In genomic region chr6:41352907-41353306, GRCh38 we compare ENCODE assay signal across 20 cellular contexts. TPM values are rescaled to one million over a fixed set of nuclear protein-coding genes. Genes with fewer than 3 reads are reported as not detected.
DNase-seq lines count a peak whose midpoint lies in the region; ATAC-seq and TF ChIP-seq lines count a peak whose summit lies in the region.
"Had no signal": no experiment of that assay in that cellular context is flagged by ENCODE, and none has a peak within 500 bp of the region (broad histone marks: within the 10 kb centered on the region; RNA-seq: fewer than 3 reads in every experiment).

No MANE protein-coding gene starts in this region.

- intact Hi-C loops in tibial artery (cut with DNase I; ENCODE audit: low total_unique reads), result no loop called here

- H3K4me3 Mint-ChIP-seq in type B pancreatic cell, result no peak overlapping the region
- H3K4me3 Mint-ChIP-seq in HFFc6, result no peak overlapping the region
- H3K4me3 Mint-ChIP-seq: CD4-positive, alpha-beta T cell; GM23338 had no signal

- no peak for TF ChIP-seq CTCF in lung (IDR thresholded peaks at IDR 0.05; ENCODE audit: control extremely low read depth, extremely low read depth)
- TF ChIP-seq CTCF in type B pancreatic cell (conservative IDR thresholded peaks at IDR 0.05), result no peak
- TF ChIP-seq CTCF in HFFc6 (IDR thresholded peaks at IDR 0.05), result no peak
- no peak for TF ChIP-seq CTCF in tibial artery (IDR thresholded peaks at IDR 0.05)

- H3K27me3 Mint-ChIP-seq in type B pancreatic cell (peaks cover 22% of the 10 kb centered on the region), HFFc6 (ENCODE audit: insufficient read depth) (peaks cover 25% of the 10 kb centered on the region)

- H3K9me3 ChIP-seq in lung (ENCODE audit: control insufficient read depth in 2 of 2, insufficient read depth in 1 of 2, low read length in 1 of 2) (no peaks in the 10 kb centered on the region), tibial artery (peaks cover 0 to 6% (median 0%) of the 10 kb centered on the region in 3 donors)
- H3K9me3 ChIP-seq: BE2C, Caco-2 had no signal

- DNase-seq in activated CD8-positive, alpha-beta memory T cell treated with anti-CD3 and anti-CD28 coated beads, Interleukin-2, amount 50 U/mL, for 48 hours, result peak; percentile 29
- DNase-seq in activated CD8-positive, alpha-beta memory T cell treated with anti-CD3 and anti-CD28 coated beads for 24 hours, result no peak
- DNase-seq in iPS-NIHi7 (ENCODE audit: extremely low spot score) (peak; percentile 6), lung (ENCODE audit: low spot score) (peak; percentile 13), type B pancreatic cell (ENCODE audit: extremely low spot score, unreplicated experiment) (peak; percentile 32), C1 segment of cervical spinal cord (lab: John Stamatoyannopoulos, UW) (no peak), HFFc6 (no peak), tibial artery (no peak)
- DNase-seq: ACHN; BE2C; Caco-2; CD4-positive, alpha-beta T cell; DMS153; DMS79; GDM1; HCEC 1CT; IMR-90 had no signal

- no peak for ATAC-seq in lung (ENCODE audit: insufficient read depth, low FRiP score)
- ATAC-seq: GM23338 had no signal

- H3K27ac Mint-ChIP-seq in type B pancreatic cell (no peak overlapping the region), HFFc6 (no peak overlapping the region)
- H3K27ac Mint-ChIP-seq: CD4-positive, alpha-beta T cell; GM23338 had no signal

- peaks cover 0 to 3% of the 10 kb centered on the region in 2 donors for H3K4me1 ChIP-seq in lung (ENCODE audit: control insufficient read depth in 2 of 2, insufficient read depth in 2 of 2, low read length in 2 of 2)
- no peaks in the 10 kb centered on the region for H3K4me1 ChIP-seq in tibial artery
- H3K4me1 ChIP-seq: BE2C had no signal

- 90 to 96% methylated on average over 3 of the region's 3 CpGs for WGBS in lung, 2 donors

- H3K4me3 ChIP-seq in lung (no peak overlapping the region), tibial artery (no peak overlapping the region)
- H3K4me3 ChIP-seq: GM23338 had no signal

- peaks cover 9% of the 10 kb centered on the region for H3K9me3 Mint-ChIP-seq in type B pancreatic cell
- H3K9me3 Mint-ChIP-seq in HFFc6, result peaks cover 4% of the 10 kb centered on the region

- peaks cover 4% of the 10 kb centered on the region for H3K27me3 ChIP-seq in lung (ENCODE audit: control insufficient read depth, insufficient read depth)
- H3K27me3 ChIP-seq in tibial artery, result peaks cover 0 to 39% of the 10 kb centered on the region in 2 donors

- no peak overlapping the region for H3K27ac ChIP-seq in lung (ENCODE audit: low read depth in 1 of 2, low read length in 1 of 2)
- no peak overlapping the region for H3K27ac ChIP-seq in tibial artery
- H3K27ac ChIP-seq: C4-2B had no signal

- H3K36me3 Mint-ChIP-seq in type B pancreatic cell (no peaks in the 10 kb centered on the region), HFFc6 (ENCODE audit: low read depth) (no peaks in the 10 kb centered on the region)

- H3K4me1 Mint-ChIP-seq in type B pancreatic cell (ENCODE audit: unreplicated experiment), result no peaks in the 10 kb centered on the region
- no peaks in the 10 kb centered on the region for H3K4me1 Mint-ChIP-seq in HFFc6 (ENCODE audit: low read depth)
- H3K4me1 Mint-ChIP-seq: GM23338 had no signal

- H3K36me3 ChIP-seq in lung (ENCODE audit: control insufficient read depth in 2 of 2, insufficient read depth in 2 of 2, low read length in 2 of 2) (no peaks in the 10 kb centered on the region), tibial artery (no peaks in the 10 kb centered on the region)
- H3K36me3 ChIP-seq: BE2C had no signal

RNA-seq across cellular contexts. Expression of gene NCR2, which starts 17.5 kb away (rescaled TPM):
- total RNA-seq in lung (not detected), type B pancreatic cell (ENCODE audit: low replicate concordance) (not detected in 2 replicates)
- polyA plus RNA-seq in lung, result not detected
- not detected for total RNA-seq in HFFc6 (2021; fragmentation: NEBNext Ultra II Directional; extraction: Animal tissue kit (Norgen Biotek cat#: 25700))
- total RNA-seq: Caco-2; CD4-positive, alpha-beta T cell; Daoy; GM23338; IMR-90 had no signal
- polyA plus RNA-seq: GM23338, IMR-90 had no signal

Comparison
In these comparisons a context has a peak if more than half of its experiments do, and no peak if none do; other contexts are left out.
1. DNase-seq: peak in activated CD8-positive, alpha-beta memory T cell treated with anti-CD3 and anti-CD28 coated beads, Interleukin-2, amount 50 U/mL, for 48 hours (single experiment), iPS-NIHi7 (single experiment), lung (single experiment) and type B pancreatic cell (single experiment); none in activated CD8-positive, alpha-beta memory T cell treated with anti-CD3 and anti-CD28 coated beads for 24 hours (single experiment), C1 segment of cervical spinal cord (0 of 14), HFFc6 (single experiment) and tibial artery (0 of 2).